In genomic region chrX:48071064-48071985, GRCh38 we compare ENCODE assay signal across 8 cellular contexts.
DNase-seq lines count a peak whose midpoint lies in the region; ATAC-seq and TF ChIP-seq lines count a peak whose summit lies in the region.

ZNF630 (minus strand) TSS chrX:48071640; CDS start chrX:48066886, 4,754 bp downstream.

- no peak for TF ChIP-seq CTCF in GM06990 (IDR thresholded peaks at IDR 0.05; ENCODE audit: insufficient read depth, low read length, poor library complexity, severe bottlenecking)

- H3K27me3 ChIP-seq in GM06990 (replicated peaks; ENCODE audit: control insufficient read depth, insufficient read depth, low read length) (no peaks in the 10 kb centered on the region), layer of hippocampus (ENCODE audit: control insufficient read depth, insufficient read depth, low read length) (no peaks in the 10 kb centered on the region)

- H3K4me3 ChIP-seq in GM06990 (replicated peaks; ENCODE audit: low read depth, low read length) = peak within 1 kb of the TSS; percentile 66

- H3K27ac ChIP-seq in cingulate gyrus (ENCODE audit: low read depth, low read length) (peak within 1 kb of the TSS; percentile 88), layer of hippocampus (ENCODE audit: low read depth, low read length) (peak within 1 kb of the TSS; percentile 82)

- ATAC-seq in HG02610 (IDR thresholded peaks at IDR 0.05; ENCODE audit: unreplicated experiment) = peak; percentile 84

- DNase-seq in GM06990 (ENCODE audit: extremely low read depth, insufficient read length) (peak; percentile 78), NCI-H2081 (lab: John Stamatoyannopoulos, UW) (peak; percentile 58 to 86), COR-L47 (lab: John Stamatoyannopoulos, UW) (no peak)
- peak; percentile 31 to 33 for DNase-seq in activated CD4-positive, alpha-beta T cell treated with anti-CD3 and anti-CD28 coated beads for 24 hours (ENCODE audit: low read depth in 2 of 2)
- peak; percentile 29 to 50 for DNase-seq in stimulated activated CD4-positive, alpha-beta T cell treated with anti-CD3 and anti-CD28 coated beads, Interleukin-15, amount 100 ng/mL, for 48 hours (ENCODE audit: low read depth in 2 of 2)

- no peaks in the 10 kb centered on the region for H3K36me3 ChIP-seq in GM06990 (ENCODE audit: control insufficient read depth, insufficient read depth, low read length)
